ENCODE assay signal across 9 cellular contexts in the genomic region with DNA sequence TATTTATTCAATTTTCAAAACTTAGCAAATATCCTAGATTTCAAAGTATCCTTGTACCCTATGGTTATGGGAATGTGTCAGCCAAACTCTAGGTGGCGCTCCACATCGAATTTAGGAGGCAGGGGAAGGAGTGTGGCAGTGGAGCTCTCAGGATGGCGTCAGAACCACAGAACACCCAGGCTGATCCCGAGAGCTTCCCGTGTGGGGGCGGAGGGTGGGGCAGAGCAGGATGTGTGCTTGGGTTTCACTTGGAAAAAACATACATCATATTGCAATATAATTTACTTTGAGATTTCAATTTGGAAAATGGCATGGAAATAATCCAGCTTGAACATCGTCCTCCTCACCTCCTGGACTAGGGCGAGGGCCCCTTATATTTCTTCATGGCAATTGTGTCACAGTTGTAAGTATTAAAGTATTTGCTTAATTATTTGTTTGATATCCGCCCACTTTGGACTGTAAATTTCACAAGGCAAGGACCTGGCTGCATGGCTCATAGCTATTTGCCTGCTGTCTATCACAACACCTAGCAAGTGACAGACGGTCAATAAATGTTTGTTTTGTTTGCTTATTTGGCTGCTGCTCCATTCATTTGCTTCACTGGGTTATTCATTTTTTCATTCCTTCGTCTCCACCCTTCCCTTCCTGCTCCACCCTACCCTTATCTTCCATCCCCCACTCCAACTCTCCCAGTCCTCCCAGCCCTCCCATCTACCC.
DNase-seq lines count a peak whose midpoint lies in the region; ATAC-seq and TF ChIP-seq lines count a peak whose summit lies in the region.
"Had no signal": no experiment of that assay in that cellular context is flagged by ENCODE, and none has a peak within 500 bp of the region (broad histone marks: within the 10 kb centered on the region; RNA-seq: fewer than 3 reads in every experiment).

No MANE protein-coding gene starts in this region.

- peaks cover 2% of the 10 kb centered on the region for H3K9me3 Mint-ChIP-seq in progenitor cell of endocrine pancreas (ENCODE audit: low read depth)
- peaks cover 0 to 1% (median 0%) of the 10 kb centered on the region in 9 donors for H3K9me3 Mint-ChIP-seq in naive thymus-derived CD8-positive, alpha-beta T cell

- peak overlapping the region; percentile 94 for H3K27ac ChIP-seq in HCT116 (ENCODE audit: low read depth, low read length)
- H3K27ac ChIP-seq in heart right ventricle: peak overlapping the region in 8 of 10 donors; percentile 17 to 70 (median 54)

- H3K27me3 Mint-ChIP-seq in progenitor cell of endocrine pancreas: no peaks in the 10 kb centered on the region
- peaks cover 10 to 42% (median 21%) of the 10 kb centered on the region in 5 donors for H3K27me3 Mint-ChIP-seq in naive thymus-derived CD8-positive, alpha-beta T cell

- DNase-seq in EL (peak; percentile 96), HCT116 (ENCODE audit: low read depth, low spot score) (peak; percentile 94), NCI-H748 (lab: John Stamatoyannopoulos, UW; ENCODE audit: unreplicated experiment) (peak; percentile 59), adipocyte (ENCODE audit: low read depth) (peak; percentile 98), heart right ventricle (peak; percentile 53 to 81), progenitor cell of endocrine pancreas (ENCODE audit: low spot score, unreplicated experiment) (peak; percentile 45)
- DNase-seq in naive thymus-derived CD8-positive, alpha-beta T cell: no peak

- H3K4me3 ChIP-seq in HCT116 (replicated peaks in 1 of 2; ENCODE audit: low read depth in 1 of 2, low read length in 2 of 2): peak overlapping the region; percentile 45 to 54
- H3K4me3 ChIP-seq in adipocyte (ENCODE audit: low read length): peak overlapping the region; percentile 80
- H3K4me3 ChIP-seq in heart right ventricle: peak overlapping the region in 7 of 10 donors; percentile 2 to 46 (median 26)

- TF ChIP-seq CTCF in HCT116 (IDR thresholded peaks at IDR 0.05 in 2 of 3, conservative IDR thresholded peaks at IDR 0.05 in 1 of 3; ENCODE audit: borderline replicate concordance in 1 of 3, insufficient read depth in 1 of 3, low read depth in 2 of 3, low read length in 2 of 3) (peak; percentile 78 to 86 (median 85)), heart right ventricle (IDR thresholded peaks at IDR 0.05) (peak; percentile 53 to 85 (median 69)), progenitor cell of endocrine pancreas (IDR thresholded peaks at IDR 0.05; ENCODE audit: unreplicated experiment) (peak; percentile 73)

- BruUV-seq in HCT116 (replicated peaks; lab: Mats Ljungman, UMichigan): TSS peak; percentile 75

- H3K4me1 Mint-ChIP-seq in progenitor cell of endocrine pancreas (ENCODE audit: low read depth): peaks cover 36% of the 10 kb centered on the region
- H3K4me1 Mint-ChIP-seq in naive thymus-derived CD8-positive, alpha-beta T cell: no peaks in the 10 kb centered on the region

- H3K36me3 Mint-ChIP-seq in progenitor cell of endocrine pancreas (ENCODE audit: insufficient read depth): peaks cover 1% of the 10 kb centered on the region
- H3K36me3 Mint-ChIP-seq in naive thymus-derived CD8-positive, alpha-beta T cell: no peaks in the 10 kb centered on the region
- H3K36me3 Mint-ChIP-seq: activated naive CD8-positive, alpha-beta T cell had no signal

- peak overlapping the region; percentile 87 for H3K27ac Mint-ChIP-seq in progenitor cell of endocrine pancreas
- no peak overlapping the region for H3K27ac Mint-ChIP-seq in naive thymus-derived CD8-positive, alpha-beta T cell
- H3K27ac Mint-ChIP-seq: activated naive CD8-positive, alpha-beta T cell had no signal

- H4K20me1 ChIP-seq in HCT116 (ENCODE audit: insufficient read depth): no peaks in the 10 kb centered on the region

- RAD21 ChIA-PET in HCT116 (lab: Charles Lee; ENCODE audit: low non-redundant PET in 1 of 2, low total read pairs in 2 of 2, uncharacterized antibody in 2 of 2, unreplicated experiment in 2 of 2): interaction anchor here (0.6 to 1.7 kb wide), 7 partner anchors 46 to 71 kb away, joined by 3 to 9 read pairs (median 3); no protein-coding TSS in a partner anchor

- POLR2A ChIA-PET in HCT116 (lab: Charles Lee): interaction anchor here (0.6 to 2.6 kb wide), 27 partner anchors 9 to 339 kb away, joined by 3 to 17 read pairs (median 3); partner anchors contain the start of gene HMGA2
- POLR2A ChIA-PET in naive thymus-derived CD8-positive, alpha-beta T cell (lab: Charles Lee): no interaction called here

- TF ChIP-seq RAD21 in HCT116 (IDR thresholded peaks at IDR 0.05; ENCODE audit: low read depth): peak; percentile 93

- peak overlapping the region; percentile 78 for H3K4me2 ChIP-seq in HCT116 (ENCODE audit: low read length)

- ATAC-seq in HCT116 (peak; percentile 84), heart right ventricle (peak; percentile 94 to 99 (median 96)), GM18519 (IDR thresholded peaks at IDR 0.05; ENCODE audit: low FRiP score, unreplicated experiment) (no peak)
- ATAC-seq in naive thymus-derived CD8-positive, alpha-beta T cell: no peak

- H3K9ac ChIP-seq in HCT116 (ENCODE audit: low read length) (peak overlapping the region; percentile 70), adipocyte (ENCODE audit: low read length) (peak overlapping the region; percentile 79)

- H3K9me2 ChIP-seq in HCT116 (ENCODE audit: insufficient read depth): no peaks in the 10 kb centered on the region

- 17 to 22% methylated on average over 11 of the region's 11 CpGs for WGBS in heart right ventricle, 2 donors

- no peak overlapping the region for H2AFZ ChIP-seq in HCT116 (ENCODE audit: low read depth, low read length, poor library complexity, severe bottlenecking)

- H3K9me3 ChIP-seq in HCT116 (ENCODE audit: control insufficient read depth in 1 of 2, insufficient read depth in 1 of 2, low read depth in 1 of 2, low read length in 2 of 2): peaks cover 0 to under 1% of the 10 kb centered on the region in 2 experiments; a peak in 1 of 4 replicates
- no peaks in the 10 kb centered on the region for H3K9me3 ChIP-seq in adipocyte (ENCODE audit: control insufficient read depth, low read length)
- H3K9me3 ChIP-seq in heart right ventricle: peaks cover 0 to 8% (median 4%) of the 10 kb centered on the region in 11 donors

- H3K36me3 ChIP-seq in HCT116 (ENCODE audit: control insufficient read depth in 1 of 2, insufficient read depth in 2 of 2, low read length in 2 of 2) (peaks cover 0 to 32% of the 10 kb centered on the region in 2 experiments; a peak in 2 of 4 replicates), adipocyte (ENCODE audit: control insufficient read depth, insufficient read depth, low read length, severe bottlenecking) (no peaks in the 10 kb centered on the region), heart right ventricle (no peaks in the 10 kb centered on the region)

- peaks cover 59 to 80% of the 10 kb centered on the region in 2 experiments for H3K4me1 ChIP-seq in HCT116 (ENCODE audit: control insufficient read depth in 1 of 2, insufficient read depth in 2 of 2, low read length in 2 of 2)
- H3K4me1 ChIP-seq in adipocyte (ENCODE audit: control insufficient read depth, insufficient read depth, low read length): peaks cover 25% of the 10 kb centered on the region
- H3K4me1 ChIP-seq in heart right ventricle: peaks cover 0 to 32% (median 15%) of the 10 kb centered on the region in 9 donors

- peaks cover 23% of the 10 kb centered on the region for H3K79me2 ChIP-seq in HCT116 (ENCODE audit: insufficient read depth, low read length)

- TF ChIP-seq POLR2A in HCT116 (IDR thresholded peaks at IDR 0.05; ENCODE audit: borderline replicate concordance, extremely low read depth, insufficient read depth, insufficient read length): no peak

- CTCF ChIA-PET in HCT116 (lab: Charles Lee): interaction anchor here (0.6 to 2.0 kb wide), 39 partner anchors 9 to 483 kb away, joined by 3 to 12 read pairs (median 4); no protein-coding TSS in a partner anchor

- H3K27me3 ChIP-seq in HCT116 (ENCODE audit: insufficient read depth, low read length) (no peaks in the 10 kb centered on the region), adipocyte (replicated peaks; ENCODE audit: control insufficient read depth, insufficient read depth, low read length) (no peaks in the 10 kb centered on the region), heart right ventricle (peaks cover 0 to 33% (median 0%) of the 10 kb centered on the region in 7 donors)

- no peak overlapping the region for H3K4me3 Mint-ChIP-seq in progenitor cell of endocrine pancreas (ENCODE audit: low read depth)
- no peak overlapping the region for H3K4me3 Mint-ChIP-seq in naive thymus-derived CD8-positive, alpha-beta T cell
- H3K4me3 Mint-ChIP-seq: activated naive CD8-positive, alpha-beta T cell had no signal

- intact Hi-C loops in HCT116 (cut with micrococcal nuclease): loop anchor here (1.0 to 5.0 kb wide), 11 partner anchors 28 to 485 kb away; partner anchors contain the start of gene HMGA2
- intact Hi-C loops in heart right ventricle (cut with DNase I): loop anchor here in 6 of 10 donors (5.0 to 10.0 kb wide), 7 partner anchors 45 to 485 kb away; no protein-coding TSS in a partner anchor

TF ChIP-seq in HCT116, 20 proteins besides CTCF, POLR2A, EP300 and RAD21 (continues in another document):
- TF ChIP-seq, protein P1, sequence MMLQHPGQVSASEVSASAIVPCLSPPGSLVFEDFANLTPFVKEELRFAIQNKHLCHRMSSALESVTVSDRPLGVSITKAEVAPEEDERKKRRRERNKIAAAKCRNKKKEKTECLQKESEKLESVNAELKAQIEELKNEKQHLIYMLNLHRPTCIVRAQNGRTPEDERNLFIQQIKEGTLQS (IDR thresholded peaks at IDR 0.05): no peak
- TF ChIP-seq SIN3A (IDR thresholded peaks at IDR 0.05; ENCODE audit: low read depth): peak; percentile 34; the same call in 1 of the 2 replicates
- TF ChIP-seq SP1 (IDR thresholded peaks at IDR 0.05; ENCODE audit: low read depth): peak; percentile 75
- no peak for TF ChIP-seq EZH2phosphoT487 (IDR thresholded peaks at IDR 0.05; ENCODE audit: borderline replicate concordance)
- TF ChIP-seq, protein P2, sequence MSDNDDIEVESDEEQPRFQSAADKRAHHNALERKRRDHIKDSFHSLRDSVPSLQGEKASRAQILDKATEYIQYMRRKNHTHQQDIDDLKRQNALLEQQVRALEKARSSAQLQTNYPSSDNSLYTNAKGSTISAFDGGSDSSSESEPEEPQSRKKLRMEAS (IDR thresholded peaks at IDR 0.05): peak; percentile 8; the same call in 1 of the 2 replicates
- no peak for TF ChIP-seq EZH2 (IDR thresholded peaks at IDR 0.05)

Comparison
In these comparisons a context has a peak if more than half of its experiments do, and no peak if none do; other contexts are left out.
1. DNase-seq: peak in EL (single experiment), HCT116 (single experiment), NCI-H748 (single experiment), adipocyte (single experiment), heart right ventricle (2 of 2) and progenitor cell of endocrine pancreas (single experiment); none in naive thymus-derived CD8-positive, alpha-beta T cell (0 of 10).
2. ATAC-seq: peak in HCT116 (single experiment) and heart right ventricle (8 of 8); none in naive thymus-derived CD8-positive, alpha-beta T cell (0 of 2) and GM18519 (single experiment).
3. H3K4me3 ChIP-seq: peak in every context shown above with its lines; median percentile 80 in adipocyte; 50 in HCT116; 26 in heart right ventricle.
4. Peak in every context shown above with its lines, with median percentiles within 50 percentile points of each other: CTCF ChIP-seq.